ENCODE assay signal across 1 cellular context in genomic region chr22:21660904-21661303, GRCh38.
TF ChIP-seq lines count a peak whose summit lies in the region.

No MANE protein-coding gene starts in this region.

TF ChIP-seq in K562, 482 proteins besides CTCF, POLR2A, EP300 and RAD21:
- no peak for TF ChIP-seq ZFP30 (CRISPR knock-in tag; IDR thresholded peaks at IDR 0.05; ENCODE audit: borderline replicate concordance)
- TF ChIP-seq STAT6 (CRISPR knock-in tag; IDR thresholded peaks at IDR 0.05): peak; percentile 84; the same call in 1 of the 2 replicates
- no peak for TF ChIP-seq STAG1 (CRISPR knock-in tag; IDR thresholded peaks at IDR 0.05; ENCODE audit: borderline replicate concordance)
- no peak for TF ChIP-seq ZBTB49 (CRISPR knock-in tag; IDR thresholded peaks at IDR 0.05; ENCODE audit: borderline replicate concordance)
- TF ChIP-seq MAFK (IDR thresholded peaks at IDR 0.05; ENCODE audit: low read length): no peak
- no peak for TF ChIP-seq NR2C2 (CRISPR knock-in tag; IDR thresholded peaks at IDR 0.05)
- TF ChIP-seq NR2C2 (tag; IDR thresholded peaks at IDR 0.05): no peak
- TF ChIP-seq ZFP36 (IDR thresholded peaks at IDR 0.05; ENCODE audit: low read depth, low read length, partially characterized antibody): no peak
- 0 out of 2 replicates have a peak, but pooled peaks have one; percentile 7 for TF ChIP-seq BHLHE40 (IDR thresholded peaks at IDR 0.05; ENCODE audit: low read length)
- no peak for TF ChIP-seq CEBPB (tag; IDR thresholded peaks at IDR 0.05)
- TF ChIP-seq GTF2F1 (IDR thresholded peaks at IDR 0.05; ENCODE audit: low read depth, low read length): 0 out of 2 replicates have a peak, but pooled peaks have one; percentile 52
- TF ChIP-seq SIRT6 (IDR thresholded peaks at IDR 0.05; ENCODE audit: low read depth, low read length): no peak
- TF ChIP-seq SIX5 (IDR thresholded peaks at IDR 0.05; ENCODE audit: borderline replicate concordance in 1 of 2, insufficient read depth in 1 of 2, low read depth in 1 of 2, low read length in 2 of 2): 0 out of 4 replicates have a peak, but pooled peaks of 1 of the 2 experiments have one; percentile 4
- no peak for TF ChIP-seq CCAR2 (IDR thresholded peaks at IDR 0.05; ENCODE audit: low read depth, low read length)
- TF ChIP-seq PHF21A (IDR thresholded peaks at IDR 0.05; ENCODE audit: borderline replicate concordance, low read depth): no peak
- TF ChIP-seq ZNF41 (CRISPR knock-in tag; conservative IDR thresholded peaks at IDR 0.05): no peak
- TF ChIP-seq FOXP1 (CRISPR knock-in tag; IDR thresholded peaks at IDR 0.05): no peak
- no peak for TF ChIP-seq THRB (CRISPR knock-in tag; conservative IDR thresholded peaks at IDR 0.05)
- peak in 1 of 2 experiments; percentile 58; a peak in 1 of 4 replicates for TF ChIP-seq RCOR1 (IDR thresholded peaks at IDR 0.05; ENCODE audit: borderline replicate concordance in 1 of 2, low read depth in 2 of 2, low read length in 2 of 2)
- TF ChIP-seq ZNF318 (IDR thresholded peaks at IDR 0.05; ENCODE audit: borderline replicate concordance in 1 of 2, low read depth in 1 of 2): no peak
- no peak for TF ChIP-seq MTA3 (IDR thresholded peaks at IDR 0.05; ENCODE audit: borderline replicate concordance)
- no peak for TF ChIP-seq PRPF4 (IDR thresholded peaks at IDR 0.05; ENCODE audit: insufficient read depth, low read depth, low read length, poor library complexity, severe bottlenecking)
- TF ChIP-seq DDX20 (tag; IDR thresholded peaks at IDR 0.05; ENCODE audit: low read depth): no peak
- 0 out of 2 replicates have a peak, but pooled peaks have one; percentile 11 for TF ChIP-seq HCFC1 (IDR thresholded peaks at IDR 0.05; ENCODE audit: low read depth, low read length)
- no peak for TF ChIP-seq HDAC1 (IDR thresholded peaks at IDR 0.05)
- no peak for TF ChIP-seq MITF (IDR thresholded peaks at IDR 0.05)
- TF ChIP-seq ZNF507 (tag; conservative IDR thresholded peaks at IDR 0.05): no peak
- TF ChIP-seq EZH2 (IDR thresholded peaks at IDR 0.05; ENCODE audit: borderline replicate concordance, low read depth, low read length): no peak
- TF ChIP-seq JUND (IDR thresholded peaks at IDR 0.05; ENCODE audit: borderline replicate concordance, low read depth, low read length): no peak
- no peak for TF ChIP-seq JUND (tag; IDR thresholded peaks at IDR 0.05; ENCODE audit: borderline replicate concordance, low read depth, low read length)
- no peak for TF ChIP-seq TARDBP (IDR thresholded peaks at IDR 0.05)
- no peak for TF ChIP-seq BCOR (IDR thresholded peaks at IDR 0.05)
